ENCODE assay signal across 1 cellular context in genomic region chr1:222552882-222553281, GRCh38.
TF ChIP-seq lines count a peak whose summit lies in the region.

No MANE protein-coding gene starts in this region.

TF ChIP-seq in GM23338, 12 proteins besides CTCF, POLR2A, EP300 and RAD21 (continued from another document):
- TF ChIP-seq, protein P1, sequence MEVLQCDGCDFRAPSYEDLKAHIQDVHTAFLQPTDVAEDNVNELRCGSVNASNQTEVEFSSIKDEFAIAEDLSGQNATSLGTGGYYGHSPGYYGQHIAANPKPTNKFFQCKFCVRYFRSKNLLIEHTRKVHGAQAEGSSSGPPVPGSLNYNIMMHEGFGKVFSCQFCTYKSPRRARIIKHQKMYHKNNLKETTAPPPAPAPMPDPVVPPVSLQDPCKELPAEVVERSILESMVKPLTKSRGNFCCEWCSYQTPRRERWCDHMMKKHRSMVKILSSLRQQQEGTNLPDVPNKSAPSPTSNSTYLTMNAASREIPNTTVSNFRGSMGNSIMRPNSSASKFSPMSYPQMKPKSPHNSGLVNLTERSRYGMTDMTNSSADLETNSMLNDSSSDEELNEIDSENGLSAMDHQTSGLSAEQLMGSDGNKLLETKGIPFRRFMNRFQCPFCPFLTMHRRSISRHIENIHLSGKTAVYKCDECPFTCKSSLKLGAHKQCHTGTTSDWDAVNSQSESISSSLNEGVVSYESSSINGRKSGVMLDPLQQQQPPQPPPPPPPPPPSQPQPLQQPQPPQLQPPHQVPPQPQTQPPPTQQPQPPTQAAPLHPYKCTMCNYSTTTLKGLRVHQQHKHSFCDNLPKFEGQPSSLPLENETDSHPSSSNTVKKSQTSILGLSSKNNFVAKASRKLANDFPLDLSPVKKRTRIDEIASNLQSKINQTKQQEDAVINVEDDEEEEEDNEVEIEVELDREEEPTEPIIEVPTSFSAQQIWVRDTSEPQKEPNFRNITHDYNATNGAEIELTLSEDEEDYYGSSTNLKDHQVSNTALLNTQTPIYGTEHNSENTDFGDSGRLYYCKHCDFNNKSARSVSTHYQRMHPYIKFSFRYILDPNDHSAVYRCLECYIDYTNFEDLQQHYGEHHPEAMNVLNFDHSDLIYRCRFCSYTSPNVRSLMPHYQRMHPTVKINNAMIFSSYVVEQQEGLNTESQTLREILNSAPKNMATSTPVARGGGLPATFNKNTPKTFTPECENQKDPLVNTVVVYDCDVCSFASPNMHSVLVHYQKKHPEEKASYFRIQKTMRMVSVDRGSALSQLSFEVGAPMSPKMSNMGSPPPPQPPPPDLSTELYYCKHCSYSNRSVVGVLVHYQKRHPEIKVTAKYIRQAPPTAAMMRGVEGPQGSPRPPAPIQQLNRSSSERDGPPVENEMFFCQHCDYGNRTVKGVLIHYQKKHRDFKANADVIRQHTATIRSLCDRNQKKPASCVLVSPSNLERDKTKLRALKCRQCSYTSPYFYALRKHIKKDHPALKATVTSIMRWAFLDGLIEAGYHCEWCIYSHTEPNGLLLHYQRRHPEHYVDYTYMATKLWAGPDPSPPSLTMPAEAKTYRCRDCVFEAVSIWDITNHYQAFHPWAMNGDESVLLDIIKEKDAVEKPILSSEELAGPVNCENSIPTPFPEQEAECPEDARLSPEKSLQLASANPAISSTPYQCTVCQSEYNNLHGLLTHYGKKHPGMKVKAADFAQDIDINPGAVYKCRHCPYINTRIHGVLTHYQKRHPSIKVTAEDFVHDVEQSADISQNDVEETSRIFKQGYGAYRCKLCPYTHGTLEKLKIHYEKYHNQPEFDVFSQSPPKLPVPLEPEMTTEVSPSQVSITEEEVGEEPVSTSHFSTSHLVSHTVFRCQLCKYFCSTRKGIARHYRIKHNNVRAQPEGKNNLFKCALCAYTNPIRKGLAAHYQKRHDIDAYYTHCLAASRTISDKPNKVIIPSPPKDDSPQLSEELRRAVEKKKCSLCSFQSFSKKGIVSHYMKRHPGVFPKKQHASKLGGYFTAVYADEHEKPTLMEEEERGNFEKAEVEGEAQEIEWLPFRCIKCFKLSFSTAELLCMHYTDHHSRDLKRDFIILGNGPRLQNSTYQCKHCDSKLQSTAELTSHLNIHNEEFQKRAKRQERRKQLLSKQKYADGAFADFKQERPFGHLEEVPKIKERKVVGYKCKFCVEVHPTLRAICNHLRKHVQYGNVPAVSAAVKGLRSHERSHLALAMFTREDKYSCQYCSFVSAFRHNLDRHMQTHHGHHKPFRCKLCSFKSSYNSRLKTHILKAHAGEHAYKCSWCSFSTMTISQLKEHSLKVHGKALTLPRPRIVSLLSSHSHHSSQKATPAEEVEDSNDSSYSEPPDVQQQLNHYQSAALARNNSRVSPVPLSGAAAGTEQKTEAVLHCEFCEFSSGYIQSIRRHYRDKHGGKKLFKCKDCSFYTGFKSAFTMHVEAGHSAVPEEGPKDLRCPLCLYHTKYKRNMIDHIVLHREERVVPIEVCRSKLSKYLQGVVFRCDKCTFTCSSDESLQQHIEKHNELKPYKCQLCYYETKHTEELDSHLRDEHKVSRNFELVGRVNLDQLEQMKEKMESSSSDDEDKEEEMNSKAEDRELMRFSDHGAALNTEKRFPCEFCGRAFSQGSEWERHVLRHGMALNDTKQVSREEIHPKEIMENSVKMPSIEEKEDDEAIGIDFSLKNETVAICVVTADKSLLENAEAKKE (CRISPR knock-in tag; IDR thresholded peaks at IDR 0.05) = no peak
- TF ChIP-seq ETS1 (IDR thresholded peaks at IDR 0.05) (no peak), CREB1 (CRISPR knock-in tag; IDR thresholded peaks at IDR 0.05; ENCODE audit: low read depth) (no peak)
